In genomic region chr11:1844221-1845094, GRCh38 we compare ENCODE assay signal across 8 cellular contexts. TPM values are rescaled to one million over a fixed set of nuclear protein-coding genes. Genes with fewer than 3 reads are reported as not detected.
DNase-seq lines count a peak whose midpoint lies in the region; ATAC-seq and TF ChIP-seq lines count a peak whose summit lies in the region.

No MANE protein-coding gene starts in this region.

- DNase-seq in HL-60 (ENCODE audit: low read depth in 1 of 2, low spot score in 1 of 2) (peak; percentile 69 to 74), glutamatergic neuron (no peak), NCI-H226 (no peak), HFFc6 (no peak), cerebellar nuclear complex (lab: John Stamatoyannopoulos, UW) (no peak)
- DNase-seq in activated CD8-positive, alpha-beta memory T cell treated with anti-CD3 and anti-CD28 coated beads, Interleukin-2, amount 50 U/mL, for 48 hours = peak; percentile 78

- H3K4me3 Mint-ChIP-seq in glutamatergic neuron (ENCODE audit: unreplicated experiment) (peak overlapping the region; percentile 0), HFFc6 (no peak overlapping the region)

- H3K36me3 Mint-ChIP-seq in glutamatergic neuron (ENCODE audit: unreplicated experiment) (no peaks in the 10 kb centered on the region), HFFc6 (ENCODE audit: low read depth) (no peaks in the 10 kb centered on the region)

- H3K9me3 Mint-ChIP-seq in glutamatergic neuron (ENCODE audit: unreplicated experiment) (peaks cover 10% of the 10 kb centered on the region), HFFc6 (no peaks in the 10 kb centered on the region)

- no peak for TF ChIP-seq CTCF in HL-60 (IDR thresholded peaks at IDR 0.05; ENCODE audit: insufficient read depth, low read length)
- TF ChIP-seq CTCF in glutamatergic neuron (IDR thresholded peaks at IDR 0.05; ENCODE audit: partially characterized antibody, unreplicated experiment) = no peak
- TF ChIP-seq CTCF in HFFc6 (IDR thresholded peaks at IDR 0.05) = no peak

- peaks cover 6% of the 10 kb centered on the region for H3K4me1 Mint-ChIP-seq in glutamatergic neuron (ENCODE audit: low read depth, unreplicated experiment)
- no peaks in the 10 kb centered on the region; the same call in 1 of the 2 replicates for H3K4me1 Mint-ChIP-seq in HFFc6 (ENCODE audit: low read depth)

- H3K27ac ChIP-seq in HL-60 (replicated peaks) = peak overlapping the region; percentile 69
- peak overlapping the region in 19 of 21 experiments; percentile 9 to 84 (median 63) for H3K27ac ChIP-seq in skin epidermis

- H3K27me3 ChIP-seq in HL-60 (ENCODE audit: insufficient read depth, poor library complexity, severe bottlenecking) = no peaks in the 10 kb centered on the region

- H3K4me3 ChIP-seq in HL-60 (replicated peaks; ENCODE audit: insufficient read depth, low read length) (no peak overlapping the region), skin epidermis (no peak overlapping the region)

- H3K27ac Mint-ChIP-seq in glutamatergic neuron (ENCODE audit: unreplicated experiment) (no peak overlapping the region), HFFc6 (no peak overlapping the region)

- peaks cover 9% of the 10 kb centered on the region for H3K27me3 Mint-ChIP-seq in glutamatergic neuron (ENCODE audit: unreplicated experiment)
- peaks cover 38% of the 10 kb centered on the region for H3K27me3 Mint-ChIP-seq in HFFc6 (ENCODE audit: insufficient read depth)

- no peak for ATAC-seq in HG03571 (IDR thresholded peaks at IDR 0.05; ENCODE audit: unreplicated experiment)

RNA-seq across cellular contexts. Expression of gene TNNI2, which starts 5.7 kb away (rescaled TPM):
- total RNA-seq in glutamatergic neuron (ENCODE audit: unreplicated experiment) = not detected
- not detected for total RNA-seq in HFFc6 (2021; fragmentation: NEBNext Ultra II Directional; extraction: Animal tissue kit (Norgen Biotek cat#: 25700))

RNA-seq across cellular contexts. Expression of gene LSP1, which starts 8.4 kb away (rescaled TPM):
- 2.5 TPM for total RNA-seq in glutamatergic neuron (ENCODE audit: unreplicated experiment)
- total RNA-seq in HFFc6 (2021; fragmentation: NEBNext Ultra II Directional; extraction: Animal tissue kit (Norgen Biotek cat#: 25700)) = 1 to 10 TPM in 1 of 6 experiments, under 1 TPM in 3, not detected in 2; 0.18 to 2.6 (median 0.27) TPM

RNA-seq across cellular contexts. Expression of gene SYT8, which starts 9.7 kb away (rescaled TPM):
- not detected for total RNA-seq in glutamatergic neuron (ENCODE audit: unreplicated experiment)
- not detected for total RNA-seq in HFFc6 (2021; fragmentation: NEBNext Ultra II Directional; extraction: Animal tissue kit (Norgen Biotek cat#: 25700))

RNA-seq across cellular contexts. Expression of gene PRR33, which starts 47.2 kb away (rescaled TPM):
- total RNA-seq in glutamatergic neuron (ENCODE audit: unreplicated experiment) = not detected
- not detected for total RNA-seq in HFFc6 (2021; fragmentation: NEBNext Ultra II Directional; extraction: Animal tissue kit (Norgen Biotek cat#: 25700))

Comparison
In these comparisons a context has a peak if more than half of its experiments do, and no peak if none do; other contexts are left out.
1. DNase-seq: peak in HL-60 (2 of 2) and activated CD8-positive, alpha-beta memory T cell treated with anti-CD3 and anti-CD28 coated beads, Interleukin-2, amount 50 U/mL, for 48 hours (single experiment); none in glutamatergic neuron (single experiment), NCI-H226 (single experiment), HFFc6 (single experiment) and cerebellar nuclear complex (0 of 2).